Comparison of ENCODE assay signal across 10 cellular contexts in the genomic region with DNA sequence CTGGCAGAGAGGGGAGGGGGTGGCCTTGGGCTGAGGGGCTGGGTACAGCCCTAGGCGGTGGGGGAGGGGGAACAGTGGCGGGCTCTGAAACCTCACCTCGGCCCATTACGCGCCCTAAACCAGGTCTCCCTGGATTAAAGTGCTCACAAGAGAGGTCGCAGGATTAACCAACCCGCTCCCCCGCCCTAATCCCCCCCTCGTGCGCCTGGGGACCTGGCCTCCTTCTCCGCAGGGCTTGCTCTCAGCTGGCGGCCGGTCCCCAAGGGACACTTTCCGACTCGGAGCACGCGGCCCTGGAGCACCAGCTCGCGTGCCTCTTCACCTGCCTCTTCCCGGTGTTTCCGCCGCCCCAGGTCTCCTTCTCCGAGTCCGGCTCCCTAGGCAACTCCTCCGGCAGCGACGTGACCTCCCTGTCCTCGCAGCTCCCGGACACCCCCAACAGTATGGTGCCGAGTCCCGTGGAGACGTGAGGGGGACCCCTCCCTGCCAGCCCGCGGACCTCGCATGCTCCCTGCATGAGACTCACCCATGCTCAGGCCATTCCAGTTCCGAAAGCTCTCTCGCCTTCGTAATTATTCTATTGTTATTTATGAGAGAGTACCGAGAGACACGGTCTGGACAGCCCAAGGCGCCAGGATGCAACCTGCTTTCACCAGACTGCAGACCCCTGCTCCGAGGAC. TPM values are rescaled to one million over a fixed set of nuclear protein-coding genes. Genes with fewer than 3 reads are reported as not detected.
A peak's percentile ranks its signal among the peaks of the same experiment; 100 is the strongest.
DNase-seq lines count a peak whose midpoint lies in the region; ATAC-seq and TF ChIP-seq lines count a peak whose summit lies in the region.
"Had no signal": no experiment of that assay in that cellular context is flagged by ENCODE, and none has a peak within 500 bp of the region (broad histone marks: within the 10 kb centered on the region; RNA-seq: fewer than 3 reads in every experiment).

No MANE protein-coding gene starts in this region.

- CTCF ChIA-PET in activated CD4-positive, alpha-beta T cell treated with anti-CD3 and anti-CD28 coated beads, Interleukin-2, amount 10 ng/mL, durations not matched to agents 7 days and 5 days (lab: Charles Lee) = interaction anchor here (1.1 kb wide), 1 partner anchor 14 kb away, joined by 5 read pairs; no protein-coding TSS in a partner anchor

- peaks cover 31 to 100% (median 94%) of the 10 kb centered on the region in 3 donors for H3K27me3 ChIP-seq in stomach
- no peaks in the 10 kb centered on the region for H3K27me3 ChIP-seq in aorta (ENCODE audit: control insufficient read depth in 1 of 2, insufficient read depth in 2 of 2, low read length in 1 of 2)

- H3K9me3 Mint-ChIP-seq in activated CD4-positive, alpha-beta T cell treated with anti-CD3 and anti-CD28 coated beads, Interleukin-2, amount 10 ng/mL, durations not matched to agents 7 days and 5 days = no peaks in the 10 kb centered on the region
- no peaks in the 10 kb centered on the region for H3K9me3 Mint-ChIP-seq in activated T-cell treated with anti-CD3 and anti-CD28 coated beads, Interleukin-2, amount 50 U/mL, for 4 hours

- intact Hi-C loops in stomach (cut with DNase I; ENCODE audit: low total_unique reads) (no loop called here), aorta (cut with DNase I) (no loop called here)

- H3K27ac ChIP-seq in stomach = peak overlapping the region in 2 of 5 donors; percentile 7 to 74
- no peak overlapping the region for H3K27ac ChIP-seq in aorta (ENCODE audit: low read depth in 1 of 2, low read length in 2 of 2)
- H3K27ac ChIP-seq: neutrophil had no signal

- ATAC-seq in activated T-cell treated with anti-CD3 and anti-CD28 coated beads, Interleukin-2, amount 50 U/mL, for 4 hours = no peak
- ATAC-seq in HG03139 (IDR thresholded peaks at IDR 0.05; ENCODE audit: unreplicated experiment) = no peak
- ATAC-seq in aorta (ENCODE audit: low FRiP score) = no peak

- TF ChIP-seq POLR2A in stomach (IDR thresholded peaks at IDR 0.05) = no peak

- no peaks in the 10 kb centered on the region for H3K36me3 ChIP-seq in stomach
- H3K36me3 ChIP-seq in aorta (ENCODE audit: control insufficient read depth in 1 of 2, insufficient read depth in 2 of 2, low read length in 1 of 2) = no peaks in the 10 kb centered on the region

- TF ChIP-seq EP300 in stomach (IDR thresholded peaks at IDR 0.05) = no peak

- WGBS in stomach, 5 donors = 9 to 18% (median 16%) methylated on average over 18 to 42 of the region's 42 CpGs
- 2 to 5% methylated on average over 39 to 42 of the region's 42 CpGs for WGBS in aorta, 2 donors

- peaks cover 55% of the 10 kb centered on the region for H3K4me1 Mint-ChIP-seq in activated CD4-positive, alpha-beta T cell treated with anti-CD3 and anti-CD28 coated beads, Interleukin-2, amount 10 ng/mL, durations not matched to agents 7 days and 5 days
- H3K4me1 Mint-ChIP-seq in activated T-cell treated with anti-CD3 and anti-CD28 coated beads, Interleukin-2, amount 50 U/mL, for 4 hours (ENCODE audit: low read depth) = peaks cover 50% of the 10 kb centered on the region

- H3K4me1 ChIP-seq in stomach (peaks cover 64 to 87% (median 74%) of the 10 kb centered on the region in 4 donors), aorta (ENCODE audit: control insufficient read depth in 1 of 2, insufficient read depth in 2 of 2, low read length in 2 of 2) (no peaks in the 10 kb centered on the region)

- no peak for TF ChIP-seq CTCF in stomach (IDR thresholded peaks at IDR 0.05)

- peak overlapping the region; percentile 64 for H3K27ac Mint-ChIP-seq in activated CD4-positive, alpha-beta T cell treated with anti-CD3 and anti-CD28 coated beads, Interleukin-2, amount 10 ng/mL, durations not matched to agents 7 days and 5 days
- H3K27ac Mint-ChIP-seq: CD14-positive monocyte had no signal

- peaks cover 78% of the 10 kb centered on the region for H3K27me3 Mint-ChIP-seq in activated CD4-positive, alpha-beta T cell treated with anti-CD3 and anti-CD28 coated beads, Interleukin-2, amount 10 ng/mL, durations not matched to agents 7 days and 5 days
- H3K27me3 Mint-ChIP-seq in activated T-cell treated with anti-CD3 and anti-CD28 coated beads, Interleukin-2, amount 50 U/mL, for 4 hours (ENCODE audit: low read depth) = peaks cover 80% of the 10 kb centered on the region

- H3K36me3 Mint-ChIP-seq in activated CD4-positive, alpha-beta T cell treated with anti-CD3 and anti-CD28 coated beads, Interleukin-2, amount 10 ng/mL, durations not matched to agents 7 days and 5 days (ENCODE audit: low read depth) = peaks cover 13% of the 10 kb centered on the region
- H3K36me3 Mint-ChIP-seq in activated T-cell treated with anti-CD3 and anti-CD28 coated beads, Interleukin-2, amount 50 U/mL, for 4 hours (ENCODE audit: insufficient read depth) = no peaks in the 10 kb centered on the region

- POLR2A ChIA-PET in activated CD4-positive, alpha-beta T cell treated with anti-CD3 and anti-CD28 coated beads, Interleukin-2, amount 10 ng/mL, durations not matched to agents 7 days and 5 days (lab: Charles Lee) = no interaction called here

- peak overlapping the region; percentile 42 to 63 (median 48) for H3K4me3 ChIP-seq in stomach
- H3K4me3 ChIP-seq in aorta (ENCODE audit: low read length in 2 of 2) = no peak overlapping the region

- H3K9me3 ChIP-seq in stomach (peaks cover 0 to 8% (median 0%) of the 10 kb centered on the region in 4 donors), aorta (ENCODE audit: control insufficient read depth, low read length) (no peaks in the 10 kb centered on the region)

- no peak for DNase-seq in activated CD4-positive, alpha-beta T cell treated with anti-CD3 and anti-CD28 coated beads, Interleukin-2, amount 10 ng/mL, durations not matched to agents 7 days and 5 days
- DNase-seq in activated CD4-positive, alpha-beta T cell treated with anti-CD3 and anti-CD28 coated beads for 48 hours = no peak
- no peak for DNase-seq in activated T-cell treated with anti-CD3 and anti-CD28 coated beads, Interleukin-2, amount 50 U/mL, for 4 hours
- DNase-seq in left kidney (ENCODE audit: low read depth, low spot score) (peak; percentile 46), stomach (no peak), aorta (no peak)
- no peak for DNase-seq in activated CD4-positive, CD25-positive, alpha-beta regulatory T cell (lab: John Stamatoyannopoulos, UW)

- peak overlapping the region; percentile 71 for H3K4me3 Mint-ChIP-seq in activated CD4-positive, alpha-beta T cell treated with anti-CD3 and anti-CD28 coated beads, Interleukin-2, amount 10 ng/mL, durations not matched to agents 7 days and 5 days
- H3K4me3 Mint-ChIP-seq in activated T-cell treated with anti-CD3 and anti-CD28 coated beads, Interleukin-2, amount 50 U/mL, for 4 hours = peak overlapping the region; percentile 65

RNA-seq across cellular contexts. Expression of gene ISL2, which starts 4.9 kb away (rescaled TPM):
- total RNA-seq in activated CD4-positive, alpha-beta T cell treated with anti-CD3 and anti-CD28 coated beads, Interleukin-2, amount 10 ng/mL, durations not matched to agents 7 days and 5 days = under 1 TPM; 0.54 to 0.82 TPM
- under 1 TPM in 1 of 3 donors, not detected in 2; 0.11 TPM for total RNA-seq in activated T-cell treated with anti-CD3 and anti-CD28 coated beads, Interleukin-2, amount 50 U/mL, for 4 hours
- total RNA-seq in stomach (1 to 10 TPM in 3 of 5 donors, not detected in 2; 1.3 to 4.0 (median 2.3) TPM), aorta (not detected)
- polyA plus RNA-seq in stomach (1 to 10 TPM in 2 of 3 donors, under 1 TPM in 1; 0.58 to 2.3 (median 2.1) TPM), aorta (not detected)

RNA-seq across cellular contexts. Expression of gene ETFA, which starts 30.2 kb away (rescaled TPM):
- 10 to 100 TPM; 81.6 to 82.9 TPM for total RNA-seq in activated CD4-positive, alpha-beta T cell treated with anti-CD3 and anti-CD28 coated beads, Interleukin-2, amount 10 ng/mL, durations not matched to agents 7 days and 5 days
- 100 to 1,000 TPM; 129 to 145 (median 143) TPM for total RNA-seq in activated T-cell treated with anti-CD3 and anti-CD28 coated beads, Interleukin-2, amount 50 U/mL, for 4 hours
- 100 to 1,000 TPM in 3 of 5 donors, 10 to 100 TPM in 2; 68.2 to 304 (median 118) TPM for total RNA-seq in stomach
- 100 to 1,000 TPM in 2 of 3 donors, 10 to 100 TPM in 1; 79.6 to 157 (median 100) TPM for polyA plus RNA-seq in stomach
- 10 to 100 TPM; 76.0 to 81.0 TPM for total RNA-seq in aorta
- polyA plus RNA-seq in aorta = 100 to 1,000 TPM in 1 of 2 donors, 10 to 100 TPM in 1; 81.0 to 152 TPM

Comparison
In these comparisons a context has a peak if more than half of its experiments do, and no peak if none do; other contexts are left out.
1. H3K4me3 ChIP-seq: peak in stomach (4 of 4); none in aorta (0 of 2).